ENCODE assay signal across 22 cellular contexts in genomic region chr4:127780598-127780997, GRCh38. TPM values are rescaled to one million over a fixed set of nuclear protein-coding genes. Genes with fewer than 3 reads are reported as not detected.
A peak's percentile ranks its signal among the peaks of the same experiment; 100 is the strongest.
DNase-seq lines count a peak whose midpoint lies in the region; ATAC-seq, FAIRE-seq and TF ChIP-seq lines count a peak whose summit lies in the region.
"Had no signal": no experiment of that assay in that cellular context is flagged by ENCODE, and none has a peak within 500 bp of the region (broad histone marks: within the 10 kb centered on the region; RNA-seq: fewer than 3 reads in every experiment).

No MANE protein-coding gene starts in this region.

- H3K27ac ChIP-seq in right cardiac atrium (ENCODE audit: low read length) (no peak overlapping the region), K562 (ENCODE audit: extremely low read depth, low read depth, low read length) (no peak overlapping the region)
- H3K27ac ChIP-seq: suprapubic skin, vagina had no signal

- no peak overlapping the region for H3K4me2 ChIP-seq in K562 (ENCODE audit: insufficient read depth, low read length)

- peak overlapping the region; percentile 64 to 95 for H3K27ac Mint-ChIP-seq in natural killer cell treated with Interleukin-12 subunit alpha and Interleukin-12 subunit beta and Interleukin-15 and Interleukin-18, amount 100 ng/mL, for 72 hours
- H3K27ac Mint-ChIP-seq: stimulated activated memory B cell treated with anti-CD40 and anti-IgM and Interleukin-4, amounts not matched to agents 10 μg/mL and 1 μg/mL and 100 μg/mL, for 72 hours had no signal

- H3K27me3 Mint-ChIP-seq in natural killer cell treated with Interleukin-12 subunit alpha and Interleukin-12 subunit beta and Interleukin-15 and Interleukin-18, amount 100 ng/mL, for 72 hours: peaks cover 14 to 58% of the 10 kb centered on the region in 2 donors

- no TSS peak for BruUV-seq in K562 (replicated peaks; lab: Mats Ljungman, UMichigan)

- no peak overlapping the region for H3K4me3 ChIP-seq in right cardiac atrium (ENCODE audit: low read length)
- H3K4me3 ChIP-seq in K562: no peak overlapping the region

- H3K4me1 ChIP-seq in right cardiac atrium (ENCODE audit: control insufficient read depth, insufficient read depth, low read length) (no peaks in the 10 kb centered on the region), K562 (replicated peaks in 1 of 2; ENCODE audit: control insufficient read depth in 2 of 2, insufficient read depth in 2 of 2, low read length in 2 of 2) (peaks cover 0 to 13% of the 10 kb centered on the region in 2 experiments; a peak in 2 of 5 replicates)
- H3K4me1 ChIP-seq: vagina had no signal

- ATAC-seq in right cardiac atrium (no peak), Right ventricle myocardium superior (ENCODE audit: poor library complexity) (no peak), K562 (no peak)
- no peak for ATAC-seq in natural killer cell treated with Interleukin-12 subunit alpha and Interleukin-12 subunit beta and Interleukin-15 and Interleukin-18, amount 100 ng/mL, for 72 hours
- ATAC-seq: heart right ventricle; stimulated activated memory B cell treated with anti-CD40 and anti-IgM and Interleukin-4, amounts not matched to agents 10 μg/mL and 1 μg/mL and 100 μg/mL, for 72 hours had no signal

- no peak for TF ChIP-seq EP300 in K562 (IDR thresholded peaks at IDR 0.05; ENCODE audit: low read length)

- peaks cover 2% of the 10 kb centered on the region for H3K27me3 ChIP-seq in right cardiac atrium (ENCODE audit: control insufficient read depth, insufficient read depth)
- H3K27me3 ChIP-seq in K562 (ENCODE audit: control insufficient read depth in 2 of 2, insufficient read depth in 2 of 2, low read length in 2 of 2): no peaks in the 10 kb centered on the region
- H3K27me3 ChIP-seq: suprapubic skin, vagina had no signal

- H3K4me1 Mint-ChIP-seq in natural killer cell treated with Interleukin-12 subunit alpha and Interleukin-12 subunit beta and Interleukin-15 and Interleukin-18, amount 100 ng/mL, for 72 hours (ENCODE audit: low read depth in 2 of 2): peaks cover 31 to 36% of the 10 kb centered on the region in 2 donors

- H2AFZ ChIP-seq in K562 (ENCODE audit: low read depth, low read length): peak overlapping the region; percentile 89

- POLR2A ChIA-PET in K562 (lab: Yijun Ruan, JAX): no interaction called here

- intact Hi-C loops in right cardiac atrium (cut with DNase I) (loop anchor here in 1 of 4 donors (5.0 kb wide), 1 partner anchor 187 kb away; the partner anchor contains the start of genes ABHD18 and MFSD8), Right ventricle myocardium superior (cut with DNase I) (no loop called here), K562 (cut with micrococcal nuclease) (loop anchor here (5.0 kb wide), 1 partner anchor 282 kb away; the partner anchor contains the start of gene LARP1B)

- TF ChIP-seq RAD21 in K562 (CRISPR knock-in tag; conservative IDR thresholded peaks at IDR 0.05 in 1 of 2, IDR thresholded peaks at IDR 0.05 in 1 of 2): no peak

- 97% methylated on average over 12 of the region's 12 CpGs for WGBS in right cardiac atrium
- 92% methylated on average over 10 of the region's 12 CpGs for WGBS in K562 (ENCODE audit: insufficient coverage, low coverage, missing lambda C conversion rate)

- no peaks in the 10 kb centered on the region for H4K20me1 ChIP-seq in K562 (replicated peaks; ENCODE audit: control insufficient read depth, insufficient read depth, low read length)

- no peak for TF ChIP-seq POLR2A in K562 (conservative IDR thresholded peaks at IDR 0.05)

- FAIRE-seq in K562 (lab: Jason Lieb, UNC): no peak
- FAIRE-seq: GM12891 had no signal

- H3K9me3 Mint-ChIP-seq in natural killer cell treated with Interleukin-12 subunit alpha and Interleukin-12 subunit beta and Interleukin-15 and Interleukin-18, amount 100 ng/mL, for 72 hours: peaks cover 4% of the 10 kb centered on the region
- H3K9me3 Mint-ChIP-seq: HFFc6 had no signal

- DNase-seq in right cardiac atrium (peak in 2 of 3 donors; percentile 47 to 59), Right ventricle myocardium superior (no peak), K562 (ENCODE audit: extremely low read depth in 1 of 4, low spot score in 3 of 4) (no peak), GM03348 (ENCODE audit: low spot score) (no peak), hepatic stellate cell (ENCODE audit: low spot score) (no peak)
- DNase-seq in natural killer cell treated with Interleukin-12 subunit alpha and Interleukin-12 subunit beta and Interleukin-15 and Interleukin-18, amount 100 ng/mL, for 72 hours (ENCODE audit: low spot score): no peak
- no peak for DNase-seq in activated CD4-positive, alpha-beta T cell treated with anti-CD3 and anti-CD28 coated beads for 1 hour
- DNase-seq: activated CD8-positive, alpha-beta memory T cell treated with anti-CD3 and anti-CD28 coated beads, Interleukin-2, amount 50 U/mL, for 4 hours; heart right ventricle; HFFc6; Kasumi-1; NCI-H1694 treated with DMSO at 0.1 percent for 48 hours; NCI-H774; stimulated activated CD4-positive, alpha-beta T cell treated with anti-CD3 and anti-CD28 coated beads, Interleukin-2, amount 100 ng/mL, for 24 hours had no signal

- CTCF ChIA-PET in K562 (lab: Yijun Ruan, JAX; ENCODE audit: low intra/inter-chr PET ratio): no interaction called here

- H3K79me2 ChIP-seq in K562 (ENCODE audit: control insufficient read depth, insufficient read depth, low read length): peaks cover 35% of the 10 kb centered on the region

- peaks cover 23% of the 10 kb centered on the region for H3K36me3 Mint-ChIP-seq in natural killer cell treated with Interleukin-12 subunit alpha and Interleukin-12 subunit beta and Interleukin-15 and Interleukin-18, amount 100 ng/mL, for 72 hours
- H3K36me3 Mint-ChIP-seq: stimulated activated memory B cell treated with anti-CD40 and anti-IgM and Interleukin-4, amounts not matched to agents 10 μg/mL and 1 μg/mL and 100 μg/mL, for 72 hours had no signal

- no peaks in the 10 kb centered on the region; the same call in 2 of the 3 replicates for H3K36me3 ChIP-seq in K562 (ENCODE audit: control insufficient read depth, insufficient read depth, low read length)
- H3K36me3 ChIP-seq: heart right ventricle, suprapubic skin, vagina had no signal

- H3K9me3 ChIP-seq in right cardiac atrium (ENCODE audit: control insufficient read depth, low read length) (no peaks in the 10 kb centered on the region), K562 (replicated peaks; ENCODE audit: control insufficient read depth, insufficient read depth, low read depth, low read length) (no peaks in the 10 kb centered on the region)
- H3K9me3 ChIP-seq: heart right ventricle, suprapubic skin, vagina had no signal

- H3K4me3 Mint-ChIP-seq in natural killer cell treated with Interleukin-12 subunit alpha and Interleukin-12 subunit beta and Interleukin-15 and Interleukin-18, amount 100 ng/mL, for 72 hours: peak overlapping the region; percentile 81

- TF ChIP-seq CTCF in K562 (IDR thresholded peaks at IDR 0.05 in 2 of 3, conservative IDR thresholded peaks at IDR 0.05 in 1 of 3; ENCODE audit: insufficient read depth in 2 of 3, low read depth in 1 of 3, low read length in 3 of 3): no peak

- no peaks in the 10 kb centered on the region for H3K9me1 ChIP-seq in K562 (ENCODE audit: control insufficient read depth, insufficient read depth, low read length)

- in situ Hi-C loops in K562 (cut with MboI): no loop called here

- H3K9ac ChIP-seq in K562 (ENCODE audit: insufficient read depth in 1 of 2, low read depth in 2 of 2, low read length in 2 of 2): 0 out of 4 replicates have a peak overlapping the region, but pooled peaks of 1 of the 2 experiments have one; percentile 5

RNA-seq across cellular contexts. Expression of gene HSPA4L, which starts 1.5 kb away (rescaled TPM):
- 10 to 100 TPM in 2 of 4 donors, 1 to 10 TPM in 2; 5.9 to 12.4 (median 9.7) TPM for total RNA-seq in right cardiac atrium
- 2.1 TPM for polyA plus RNA-seq in right cardiac atrium
- 4.8 TPM for total RNA-seq in Right ventricle myocardium superior
- 11.5 and 22.5 TPM in 2 replicates for total RNA-seq in K562 (2011; cell fraction: chromatin; rRNA removed; ENCODE audit: low replicate concordance)
- total RNA-seq in K562 (2011; cell fraction: nucleolus; rRNA removed): 7.8 and 8.2 TPM in 2 replicates
- total RNA-seq in K562 (2011; cell fraction: nucleoplasm; rRNA removed): 9.5 and 13.7 TPM in 2 replicates
- total RNA-seq in K562 (2014; rRNA removed): 13.0 and 14.3 TPM in 2 replicates
- 35.8 and 37.0 TPM in 2 replicates for total RNA-seq in K562 (2014; rRNA removed; fragmentation: Illumina TruSeq; extraction: Trizol)
- 26.8 and 28.6 TPM in 2 replicates for total RNA-seq in K562 (2015; rRNA removed; fragmentation: Illumina TruSeq; extraction: Trizol)
- total RNA-seq in K562 (2021): 28.9 and 33.9 TPM in 2 replicates
- 10.9 and 15.4 TPM in 2 replicates for polyA plus RNA-seq in K562 (2011; rRNA removed)
- polyA plus RNA-seq in K562 (2011; cell fraction: cytosol; rRNA removed): 4.6 and 5.5 TPM in 2 replicates
- 3.5 and 3.6 TPM in 2 replicates for polyA plus RNA-seq in K562 (2011; cell fraction: nucleus; rRNA removed)
- polyA plus RNA-seq in K562 (2012): 9.6 and 18.6 TPM in 2 replicates
- polyA plus RNA-seq in K562 (2014; fragmentation: Illumina TruSeq; extraction: Trizol): 23.4 and 31.8 TPM in 2 replicates
- 10 to 100 TPM; 15.6 to 21.7 TPM for polyA plus RNA-seq in K562 (2014; fragmentation: Nextera tagmentation; extraction: Ambion mirVana)
- polyA plus RNA-seq in K562 (2014; rRNA removed): 12.3 and 14.6 TPM in 2 replicates
- 32.8 and 34.1 TPM in 2 replicates for polyA minus RNA-seq in K562 (2011; rRNA and poly(A)+ RNA removed)
- polyA minus RNA-seq in K562 (2011; cell fraction: cytosol; rRNA and poly(A)+ RNA removed): 8.8 and 16.9 TPM in 2 replicates
- 9.8 and 15.9 TPM in 2 replicates for polyA minus RNA-seq in K562 (2011; cell fraction: nucleus; rRNA and poly(A)+ RNA removed)
- 10 to 100 TPM; 10.4 to 10.5 TPM for total RNA-seq in natural killer cell treated with Interleukin-12 subunit alpha and Interleukin-12 subunit beta and Interleukin-15 and Interleukin-18, amount 100 ng/mL, for 72 hours

RNA-seq across cellular contexts. Expression of gene SLC25A31, which starts 50.4 kb away (rescaled TPM):
- not detected for total RNA-seq in right cardiac atrium
- polyA plus RNA-seq in right cardiac atrium: not detected
- total RNA-seq in Right ventricle myocardium superior: not detected
- total RNA-seq in K562 (2011; cell fraction: chromatin; rRNA removed; ENCODE audit: low replicate concordance): not detected in 2 replicates
- total RNA-seq in K562 (2011; cell fraction: nucleolus; rRNA removed): not detected in 2 replicates
- not detected in 2 replicates for total RNA-seq in K562 (2011; cell fraction: nucleoplasm; rRNA removed)
- not detected in 2 replicates for total RNA-seq in K562 (2014; rRNA removed)
- not detected in 2 replicates for total RNA-seq in K562 (2014; rRNA removed; fragmentation: Illumina TruSeq; extraction: Trizol)
- not detected in 2 replicates for total RNA-seq in K562 (2015; rRNA removed; fragmentation: Illumina TruSeq; extraction: Trizol)
- not detected in 2 replicates for total RNA-seq in K562 (2021)
- not detected in 2 replicates for polyA plus RNA-seq in K562 (2011; rRNA removed)
- not detected in 2 replicates for polyA plus RNA-seq in K562 (2011; cell fraction: cytosol; rRNA removed)
- polyA plus RNA-seq in K562 (2011; cell fraction: nucleus; rRNA removed): not detected in 2 replicates
- not detected in 2 replicates for polyA plus RNA-seq in K562 (2012)
- not detected in 2 replicates for polyA plus RNA-seq in K562 (2014; fragmentation: Illumina TruSeq; extraction: Trizol)
- polyA plus RNA-seq in K562 (2014; fragmentation: Nextera tagmentation; extraction: Ambion mirVana): not detected
- polyA plus RNA-seq in K562 (2014; rRNA removed): 0.07 TPM in 1 of 2 replicates, not detected in the other
- not detected in 2 replicates for polyA minus RNA-seq in K562 (2011; rRNA and poly(A)+ RNA removed)
- polyA minus RNA-seq in K562 (2011; cell fraction: cytosol; rRNA and poly(A)+ RNA removed): not detected in 2 replicates
- not detected in 2 replicates for polyA minus RNA-seq in K562 (2011; cell fraction: nucleus; rRNA and poly(A)+ RNA removed)
- total RNA-seq in natural killer cell treated with Interleukin-12 subunit alpha and Interleukin-12 subunit beta and Interleukin-15 and Interleukin-18, amount 100 ng/mL, for 72 hours: not detected
- total RNA-seq: epithelial cell of proximal tubule, fibroblast of villous mesenchyme, heart right ventricle, HFFc6, mesenteric fat pad, pulmonary artery endothelial cell, suprapubic skin, vagina had no signal
- polyA plus RNA-seq: heart right ventricle had no signal

Comparison
In these comparisons a context has a peak if more than half of its experiments do, and no peak if none do; other contexts are left out.
1. DNase-seq: peak in right cardiac atrium (2 of 3); none in Right ventricle myocardium superior (single experiment), K562 (0 of 4), natural killer cell treated with Interleukin-12 subunit alpha and Interleukin-12 subunit beta and Interleukin-15 and Interleukin-18, amount 100 ng/mL, for 72 hours (single experiment), GM03348 (single experiment), hepatic stellate cell (single experiment) and activated CD4-positive, alpha-beta T cell treated with anti-CD3 and anti-CD28 coated beads for 1 hour (single experiment).